8 cellular contexts compared by ENCODE assay signal in genomic region chr7:149027055-149027454, GRCh38. TPM values are rescaled to one million over a fixed set of nuclear protein-coding genes. Genes with fewer than 3 reads are reported as not detected.
DNase-seq lines count a peak whose midpoint lies in the region; ATAC-seq and TF ChIP-seq lines count a peak whose summit lies in the region.

No MANE protein-coding gene starts in this region.

- intact Hi-C loops in Panc1 (cut with micrococcal nuclease; ENCODE audit: unreplicated experiment) = no loop called here
- intact Hi-C loops in gastrocnemius medialis (cut with DNase I; ENCODE audit: low total_unique reads) = no loop called here

- BruUV-seq in Panc1 (replicated peaks; lab: Mats Ljungman, UMichigan) = TSS peak; percentile 76

- peak overlapping the region; percentile 75 to 84 for H3K4me3 ChIP-seq in Panc1 (ENCODE audit: low read depth in 2 of 2, low read length in 2 of 2)
- peak overlapping the region; percentile 59 to 96 (median 82) for H3K4me3 ChIP-seq in fibroblast of lung (replicated peaks in 1 of 4; ENCODE audit: control extremely low read depth in 1 of 4, insufficient read depth in 1 of 4, low read depth in 3 of 4, low read length in 4 of 4)
- H3K4me3 ChIP-seq in gastrocnemius medialis = peak overlapping the region in 3 of 4 donors; percentile 82 to 93 (median 91)

- H3K36me3 ChIP-seq in Panc1 (ENCODE audit: control insufficient read depth, insufficient read depth, low read length) (no peaks in the 10 kb centered on the region), fibroblast of lung (ENCODE audit: control insufficient read depth, insufficient read depth, low read length) (no peaks in the 10 kb centered on the region), gastrocnemius medialis (no peaks in the 10 kb centered on the region)

- in situ Hi-C loops in GM13977 (cut with MboI; ENCODE audit: low pct_unique_long_range_greater_than_20kb, low sequenced_read_pairs, unreplicated experiment) = no loop called here
- in situ Hi-C loops in Panc1 (cut with HindIII; ENCODE audit: low pct_unique_long_range_greater_than_20kb, low sequenced_read_pairs) = no loop called here
- in situ Hi-C loops in gastrocnemius medialis (cut with MboI; ENCODE audit: low sequenced_read_pairs in 4 of 4) = no loop called here

- peak overlapping the region; percentile 44 for H3K9ac ChIP-seq in fibroblast of lung (ENCODE audit: insufficient read depth, low read length)

- peak; percentile 44 for DNase-seq in GM13977 (ENCODE audit: low spot score)
- no peak for DNase-seq in Panc1 (ENCODE audit: low read depth, low spot score)
- DNase-seq in fibroblast of lung (ENCODE audit: low read depth in 2 of 2) = no peak
- no peak for DNase-seq in gastrocnemius medialis
- no peak for DNase-seq in SHP77 (lab: John Stamatoyannopoulos, UW)
- no peak for DNase-seq in activated CD4-positive, alpha-beta T cell treated with anti-CD3 and anti-CD28 coated beads, Interleukin-2, amount 50 U/mL, for 1 hour

- H3K4me1 ChIP-seq in Panc1 (ENCODE audit: control insufficient read depth, insufficient read depth, low read length) (peaks cover 17% of the 10 kb centered on the region; the same call in 1 of the 2 replicates), fibroblast of lung (ENCODE audit: control insufficient read depth, extremely low read depth, insufficient read depth, low read length) (no peaks in the 10 kb centered on the region), gastrocnemius medialis (peaks cover 16 to 21% of the 10 kb centered on the region in 2 donors)

- H3K9me3 ChIP-seq in Panc1 (ENCODE audit: control insufficient read depth, insufficient read depth, low read depth, low read length) = no peaks in the 10 kb centered on the region
- H3K9me3 ChIP-seq in fibroblast of lung (ENCODE audit: control insufficient read depth, insufficient read depth, low read depth, low read length) = no peaks in the 10 kb centered on the region
- no peaks in the 10 kb centered on the region for H3K9me3 ChIP-seq in gastrocnemius medialis

- TF ChIP-seq CTCF in GM13977 (IDR thresholded peaks at IDR 0.05; ENCODE audit: extremely low read depth, insufficient read depth, missing control alignments) (no peak), Panc1 (IDR thresholded peaks at IDR 0.05) (no peak), fibroblast of lung (conservative IDR thresholded peaks at IDR 0.05 in 1 of 2, IDR thresholded peaks at IDR 0.05 in 1 of 2; ENCODE audit: low read depth in 1 of 2, low read length in 2 of 2) (no peak), gastrocnemius medialis (IDR thresholded peaks at IDR 0.05 in 4 of 5, conservative IDR thresholded peaks at IDR 0.05 in 1 of 5) (no peak)

- ATAC-seq in Panc1 = no peak
- ATAC-seq in gastrocnemius medialis = no peak
- no peak for ATAC-seq in GM19463 (IDR thresholded peaks at IDR 0.05; ENCODE audit: unreplicated experiment)
- no peak for ATAC-seq in GM21529 (IDR thresholded peaks at IDR 0.05; ENCODE audit: unreplicated experiment)

- H3K27ac ChIP-seq in Panc1 (ENCODE audit: low read length) = peak overlapping the region; percentile 76
- peak overlapping the region; percentile 61 for H3K27ac ChIP-seq in fibroblast of lung (ENCODE audit: insufficient read depth, low read length)
- H3K27ac ChIP-seq in gastrocnemius medialis = peak overlapping the region in 3 of 4 donors; percentile 83 to 98 (median 95)

- no peak for TF ChIP-seq POLR2A in gastrocnemius medialis (IDR thresholded peaks at IDR 0.05)

- POLR2A ChIA-PET in Panc1 (lab: Charles Lee) = interaction anchor here (1.1 kb wide), 1 partner anchor 39 kb away, joined by 22 read pairs; no protein-coding TSS in a partner anchor

- H3K79me2 ChIP-seq in fibroblast of lung (ENCODE audit: control insufficient read depth, insufficient read depth, low read length) = peaks cover 50% of the 10 kb centered on the region

- CTCF ChIA-PET in Panc1 (lab: Charles Lee) = no interaction called here

- H4K20me1 ChIP-seq in fibroblast of lung (ENCODE audit: control insufficient read depth, extremely low read depth, insufficient read depth, low read length) = peaks cover 2% of the 10 kb centered on the region

- H2AFZ ChIP-seq in fibroblast of lung (ENCODE audit: low read length) = no peak overlapping the region

- H3K4me2 ChIP-seq in fibroblast of lung (ENCODE audit: extremely low read depth, insufficient read depth, low read length) = peak overlapping the region; percentile 90

- H3K27me3 ChIP-seq in Panc1 (ENCODE audit: control insufficient read depth, insufficient read depth, low read length) (no peaks in the 10 kb centered on the region), fibroblast of lung (ENCODE audit: control insufficient read depth, insufficient read depth, low read length) (no peaks in the 10 kb centered on the region), gastrocnemius medialis (no peaks in the 10 kb centered on the region)

RNA-seq across cellular contexts. Expression of gene PDIA4, which starts 1.2 kb away (rescaled TPM):
- 281 TPM for total RNA-seq in Panc1 (2021; ENCODE audit: unreplicated experiment)
- 243 TPM for polyA plus RNA-seq in Panc1 (2012; ENCODE audit: insufficient read length)
- 156 and 266 TPM in 2 replicates for total RNA-seq in fibroblast of lung
- polyA plus RNA-seq in fibroblast of lung = 210 and 236 TPM in 2 replicates
- 175 and 182 TPM in 2 replicates for polyA plus RNA-seq in fibroblast of lung (2012)
- 77.0 and 107 TPM in 2 replicates for polyA minus RNA-seq in fibroblast of lung (ENCODE audit: low replicate concordance)
- 10 to 100 TPM; 10.8 to 19.6 (median 14.2) TPM for total RNA-seq in gastrocnemius medialis
